ENCODE assay signal across 20 cellular contexts in the genomic region with DNA sequence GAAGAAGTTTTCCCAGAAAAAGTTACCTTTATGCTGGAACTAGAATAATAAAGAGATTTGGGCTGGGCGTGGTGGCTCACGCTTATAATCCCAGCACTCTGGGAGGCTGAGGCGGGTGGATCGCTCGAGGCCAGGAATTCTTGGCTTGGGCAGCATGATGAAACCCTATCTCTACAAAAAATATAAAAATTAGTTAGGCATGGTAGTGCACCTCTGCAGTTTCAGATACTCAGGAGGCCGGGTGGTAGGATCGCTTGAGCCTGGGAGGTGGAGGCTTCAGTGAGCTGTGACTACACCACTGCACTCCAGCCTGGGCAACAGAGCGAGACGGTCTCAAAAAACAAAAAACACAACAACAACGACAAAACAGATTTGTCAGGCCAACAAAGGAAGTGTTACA.
DNase-seq lines count a peak whose midpoint lies in the region; ATAC-seq, FAIRE-seq and TF ChIP-seq lines count a peak whose summit lies in the region.
"Had no signal": no experiment of that assay in that cellular context is flagged by ENCODE, and none has a peak within 500 bp of the region (broad histone marks: within the 10 kb centered on the region; RNA-seq: fewer than 3 reads in every experiment).

No MANE protein-coding gene starts in this region.

- H3K4me3 Mint-ChIP-seq in natural killer cell: peak overlapping the region; percentile 40
- H3K4me3 Mint-ChIP-seq in natural killer cell treated with Interleukin-12 subunit alpha and Interleukin-12 subunit beta and Interleukin-15 and Interleukin-18, amount 100 ng/mL, for 72 hours: no peak overlapping the region
- peak overlapping the region; percentile 77 for H3K4me3 Mint-ChIP-seq in MCF 10A (ENCODE audit: unreplicated experiment)
- H3K4me3 Mint-ChIP-seq: activated B cell treated with CpG ODN at 0.5 μM for 24 hours; brain; CD4-positive, CD25-positive, alpha-beta regulatory T cell; neural progenitor cell had no signal

- H3K36me3 Mint-ChIP-seq in natural killer cell (no peaks in the 10 kb centered on the region), MCF 10A (ENCODE audit: insufficient read depth, unreplicated experiment) (no peaks in the 10 kb centered on the region)
- H3K36me3 Mint-ChIP-seq in natural killer cell treated with Interleukin-12 subunit alpha and Interleukin-12 subunit beta and Interleukin-15 and Interleukin-18, amount 100 ng/mL, for 72 hours: no peaks in the 10 kb centered on the region
- H3K36me3 Mint-ChIP-seq: activated naive CD8-positive, alpha-beta T cell treated with anti-CD3 and anti-CD28 coated beads, Interleukin-2, amount 10 ng/mL, durations not matched to agents 7 days and 5 days; brain; CD4-positive, CD25-positive, alpha-beta regulatory T cell; neural progenitor cell had no signal

- no peaks in the 10 kb centered on the region for H3K9me3 ChIP-seq in vagina
- H3K9me3 ChIP-seq: SJSA1, upper lobe of right lung had no signal

- H3K36me3 ChIP-seq in vagina: no peaks in the 10 kb centered on the region
- H3K36me3 ChIP-seq: neural progenitor cell, SJSA1, upper lobe of right lung had no signal

- H3K4me1 ChIP-seq in vagina: peaks cover 9% of the 10 kb centered on the region
- H3K4me1 ChIP-seq: neural progenitor cell, upper lobe of right lung had no signal

- peak overlapping the region; percentile 27 for H3K27ac ChIP-seq in vagina
- H3K27ac ChIP-seq: neural progenitor cell, SJSA1, upper lobe of right lung had no signal

- TF ChIP-seq CTCF in natural killer cell (IDR thresholded peaks at IDR 0.05) (no peak), MCF 10A (IDR thresholded peaks at IDR 0.05; ENCODE audit: unreplicated experiment) (no peak), vagina (IDR thresholded peaks at IDR 0.05) (no peak)

- ATAC-seq in natural killer cell: no peak
- ATAC-seq in natural killer cell treated with Interleukin-12 subunit alpha and Interleukin-12 subunit beta and Interleukin-15 and Interleukin-18, amount 100 ng/mL, for 72 hours: no peak

- BruUV-seq in MCF 10A (replicated peaks; lab: Mats Ljungman, UMichigan): no TSS peak

- POLR2A ChIA-PET in MCF 10A (lab: Yijun Ruan, JAX): interaction anchor here (0.6 to 1.6 kb wide), 5 partner anchors 141 to 229 kb away, joined by 3 to 5 read pairs (median 4); partner anchors contain the start of gene CTNND1

- no peak overlapping the region for H3K27ac Mint-ChIP-seq in natural killer cell
- H3K27ac Mint-ChIP-seq in natural killer cell treated with Interleukin-12 subunit alpha and Interleukin-12 subunit beta and Interleukin-15 and Interleukin-18, amount 100 ng/mL, for 72 hours: no peak overlapping the region
- H3K27ac Mint-ChIP-seq in MCF 10A (ENCODE audit: low read depth, unreplicated experiment): peak overlapping the region; percentile 88
- H3K27ac Mint-ChIP-seq: activated B cell treated with CpG ODN at 0.5 μM for 24 hours; activated naive CD8-positive, alpha-beta T cell treated with anti-CD3 and anti-CD28 coated beads, Interleukin-2, amount 10 ng/mL, durations not matched to agents 7 days and 5 days; brain; neural progenitor cell had no signal

- peaks cover 2 to 8% of the 10 kb centered on the region in 2 donors for H3K27me3 Mint-ChIP-seq in natural killer cell (ENCODE audit: low read depth in 2 of 2)
- peaks cover under 1 to 4% of the 10 kb centered on the region in 2 donors for H3K27me3 Mint-ChIP-seq in natural killer cell treated with Interleukin-12 subunit alpha and Interleukin-12 subunit beta and Interleukin-15 and Interleukin-18, amount 100 ng/mL, for 72 hours
- no peaks in the 10 kb centered on the region for H3K27me3 Mint-ChIP-seq in MCF 10A (ENCODE audit: insufficient read depth, unreplicated experiment)
- H3K27me3 Mint-ChIP-seq: brain had no signal

- H3K9me3 Mint-ChIP-seq in natural killer cell (no peaks in the 10 kb centered on the region), MCF 10A (ENCODE audit: unreplicated experiment) (no peaks in the 10 kb centered on the region)
- peaks cover 4% of the 10 kb centered on the region for H3K9me3 Mint-ChIP-seq in natural killer cell treated with Interleukin-12 subunit alpha and Interleukin-12 subunit beta and Interleukin-15 and Interleukin-18, amount 100 ng/mL, for 72 hours
- H3K9me3 Mint-ChIP-seq: neural progenitor cell had no signal

- no peaks in the 10 kb centered on the region for H3K27me3 ChIP-seq in vagina
- H3K27me3 ChIP-seq: neural progenitor cell, SJSA1, upper lobe of right lung had no signal

- H3K4me3 ChIP-seq in vagina: no peak overlapping the region
- H3K4me3 ChIP-seq: neural progenitor cell, SJSA1, upper lobe of right lung had no signal

- intact Hi-C loops in natural killer cell (cut with micrococcal nuclease): no loop called here
- intact Hi-C loops in MCF 10A (cut with micrococcal nuclease): loop anchor here (2.0 to 10.0 kb wide), 2 partner anchors 70 to 154 kb away; no protein-coding TSS in a partner anchor
- intact Hi-C loops in vagina (cut with DNase I): no loop called here

- TF ChIP-seq POLR2A in vagina (IDR thresholded peaks at IDR 0.05): no peak

- no peak for DNase-seq in natural killer cell
- DNase-seq in natural killer cell treated with Interleukin-12 subunit alpha and Interleukin-12 subunit beta and Interleukin-15 and Interleukin-18, amount 100 ng/mL, for 72 hours (ENCODE audit: low spot score): no peak
- DNase-seq in MCF 10A (ENCODE audit: unreplicated experiment): peak; percentile 69
- peak; percentile 64 for DNase-seq in kidney tubule cell (ENCODE audit: low spot score)
- no peak for DNase-seq in vagina (ENCODE audit: extremely low spot score in 2 of 2)
- DNase-seq in D341Med (ENCODE audit: low spot score): no peak
- no peak for DNase-seq in activated T-cell treated with anti-CD3 and anti-CD28 coated beads for 4 hours
- DNase-seq in HTR-8/SVneo (ENCODE audit: insufficient read length, low spot score): no peak
- DNase-seq: activated B cell treated with CpG ODN at 0.5 μM for 24 hours; DMS79 treated with DMSO at 0.1 percent for 48 hours; GOT3; MV-4-11; NCI-H2029 treated with DMSO at 0.1 percent for 48 hours; stimulated activated naive CD4-positive, alpha-beta T cell; upper lobe of right lung had no signal

- peaks cover 6 to 15% of the 10 kb centered on the region in 2 donors for H3K4me1 Mint-ChIP-seq in natural killer cell
- H3K4me1 Mint-ChIP-seq in natural killer cell treated with Interleukin-12 subunit alpha and Interleukin-12 subunit beta and Interleukin-15 and Interleukin-18, amount 100 ng/mL, for 72 hours (ENCODE audit: low read depth in 2 of 2): peaks cover 7% of the 10 kb centered on the region in 2 donors
- H3K4me1 Mint-ChIP-seq in MCF 10A (ENCODE audit: insufficient read depth, unreplicated experiment): peaks cover 60% of the 10 kb centered on the region
- H3K4me1 Mint-ChIP-seq: activated B cell treated with CpG ODN at 0.5 μM for 24 hours; brain; CD4-positive, CD25-positive, alpha-beta regulatory T cell; neural progenitor cell had no signal

- CTCF ChIA-PET in MCF 10A (lab: Yijun Ruan, JAX): interaction anchor here (1.0 kb wide), 1 partner anchor 9 kb away, joined by 3 read pairs; no protein-coding TSS in a partner anchor

- FAIRE-seq in HTR-8/SVneo (lab: Jason Lieb, UNC): no peak

Comparison
In these comparisons a context has a peak if more than half of its experiments do, and no peak if none do; other contexts are left out.
1. DNase-seq: peak in MCF 10A (single experiment) and kidney tubule cell (single experiment); none in natural killer cell (single experiment), natural killer cell treated with Interleukin-12 subunit alpha and Interleukin-12 subunit beta and Interleukin-15 and Interleukin-18, amount 100 ng/mL, for 72 hours (single experiment), vagina (0 of 2), D341Med (single experiment), activated T-cell treated with anti-CD3 and anti-CD28 coated beads for 4 hours (single experiment) and HTR-8/SVneo (single experiment).